In the genomic region with DNA sequence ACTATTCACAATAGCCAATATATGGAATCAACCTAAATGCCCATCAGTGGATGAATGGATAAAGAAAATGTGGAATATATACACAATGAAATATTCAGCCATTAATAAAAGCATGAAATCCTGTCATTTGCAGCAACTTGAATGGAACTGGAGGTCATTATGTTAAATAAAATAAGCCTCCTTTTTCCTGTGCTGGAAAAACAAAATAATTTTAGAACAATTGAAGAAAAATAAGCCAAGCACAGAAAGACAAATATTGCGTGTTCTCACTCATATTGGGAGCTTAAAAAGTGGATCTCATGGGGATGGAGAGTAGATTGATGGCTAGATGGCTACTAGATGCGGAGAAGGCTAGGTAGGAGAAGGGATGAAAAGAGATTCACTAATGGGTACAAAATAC, we compare ENCODE assay signal across 27 cellular contexts.
"Had no signal": no experiment of that assay in that cellular context is flagged by ENCODE, and none has a peak within 500 bp of the region (broad histone marks: within the 10 kb centered on the region; RNA-seq: fewer than 3 reads in every experiment).

No MANE protein-coding gene starts in this region.

- H3K9me3 Mint-ChIP-seq: natural killer cell had no signal

- FAIRE-seq: colon, keratinocyte, urothelium cell line had no signal

- DNase-seq: dorsolateral prefrontal cortex; effector CD4-positive, alpha-beta T cell; foreskin fibroblast; gastrocnemius medialis; head of caudate nucleus; mesenchymal stem cell; natural killer cell; occipital lobe; ovary; posterior cingulate gyrus; psoas muscle; right cardiac atrium; sigmoid colon; stimulated activated CD4-positive, alpha-beta T cell treated with anti-CD3 and anti-CD28 coated beads, Interleukin-4, amount 100 ng/mL, for 4 hours; stimulated activated naive CD4-positive, alpha-beta T cell; substantia nigra; testis; tibial artery had no signal

- H3K27ac Mint-ChIP-seq: mesothelial cell of epicardium, natural killer cell, type B pancreatic cell had no signal

- H3K4me3 Mint-ChIP-seq: mesothelial cell of epicardium, natural killer cell, type B pancreatic cell had no signal

- H3K27me3 ChIP-seq: dorsolateral prefrontal cortex, gastrocnemius medialis, ovary, sigmoid colon, testis, tibial artery had no signal

- H3K4me1 ChIP-seq: gastrocnemius medialis, psoas muscle, testis had no signal

- H3K27me3 Mint-ChIP-seq: type B pancreatic cell had no signal

- H3K36me3 Mint-ChIP-seq: natural killer cell, type B pancreatic cell had no signal

- H3K36me3 ChIP-seq: gastrocnemius medialis, ovary, sigmoid colon, tibial artery had no signal

- H3K27ac ChIP-seq: dorsolateral prefrontal cortex, epithelial cell of prostate, gastrocnemius medialis, ovary, psoas muscle, sigmoid colon, testis, tibial artery had no signal

- H3K9me3 ChIP-seq: gastrocnemius medialis, ovary, psoas muscle, sigmoid colon, testis, tibial artery had no signal

- H3K4me3 ChIP-seq: dorsolateral prefrontal cortex, gastrocnemius medialis, lung, ovary, psoas muscle, sigmoid colon, testis, tibial artery had no signal

- ATAC-seq: esophagus mucosa, gastrocnemius medialis, left lobe of liver, natural killer cell, psoas muscle, right cardiac atrium had no signal
